Comparison of ENCODE assay signal across 8 cellular contexts in the genomic region with DNA sequence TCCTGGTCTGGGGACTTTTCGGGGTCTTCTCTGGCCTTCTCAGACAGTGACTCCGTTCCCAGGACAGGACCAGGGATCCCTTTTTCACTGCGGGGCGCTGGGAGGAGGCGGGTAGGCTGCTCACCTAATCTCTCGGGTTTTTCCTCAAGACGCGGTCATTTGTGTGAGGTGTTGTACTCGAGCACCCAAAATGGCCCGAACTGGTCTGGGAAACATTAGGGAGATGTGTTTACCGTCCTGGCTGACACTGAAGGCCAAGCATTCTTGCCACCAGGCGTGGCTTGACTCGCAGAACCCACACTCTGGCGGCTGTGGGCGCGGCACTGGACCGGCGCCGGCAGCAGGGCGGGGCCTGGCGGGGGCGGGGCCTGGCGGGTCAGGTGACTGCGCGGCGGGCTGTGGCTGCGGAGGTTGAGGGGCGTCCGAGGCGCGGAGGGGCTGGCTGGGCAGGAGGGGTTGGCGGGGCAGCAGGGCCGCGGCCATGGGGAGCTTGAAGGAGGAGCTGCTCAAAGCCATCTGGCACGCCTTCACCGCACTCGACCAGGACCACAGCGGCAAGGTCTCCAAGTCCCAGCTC. TPM values are rescaled to one million over a fixed set of nuclear protein-coding genes. Genes with fewer than 3 reads are reported as not detected.
A peak's percentile ranks its signal among the peaks of the same experiment; 100 is the strongest.
DNase-seq lines count a peak whose midpoint lies in the region; ATAC-seq and TF ChIP-seq lines count a peak whose summit lies in the region.

SWAP70 (plus strand) TSS at position 379 of the 577 bp plus-strand sequence; CDS start at position 482, 103 bp downstream.

- DNase-seq in CD4-positive, alpha-beta memory T cell, result peak; percentile 56 to 71 (median 60)
- DNase-seq in OCI-LY7 (ENCODE audit: low spot score) (peak; percentile 90), activated T-helper 1 cell treated with Interleukin-2 at 50 U/mL for 16 hours (ENCODE audit: low read depth) (peak; percentile 53), fibroblast of gingiva (ENCODE audit: low read depth) (peak; percentile 92)
- DNase-seq in naive thymus-derived CD8-positive, alpha-beta T cell, result peak; percentile 41 to 80 (median 59)

- ATAC-seq in GM19395 (IDR thresholded peaks at IDR 0.05; ENCODE audit: unreplicated experiment), result peak; percentile 82
- peak; percentile 91 for ATAC-seq in HG03521 (IDR thresholded peaks at IDR 0.05; ENCODE audit: unreplicated experiment)
- ATAC-seq in naive thymus-derived CD8-positive, alpha-beta T cell, result peak; percentile 88 to 91
- ATAC-seq in stimulated activated memory B cell treated with anti-CD40 and anti-IgM and Interleukin-4, amounts not matched to agents 10 μg/mL and 1 μg/mL and 100 μg/mL, for 72 hours, result peak; percentile 94

- no peaks in the 10 kb centered on the region for H3K9me2 ChIP-seq in OCI-LY7 (ENCODE audit: insufficient read depth, low read length)

- peaks cover 12% of the 10 kb centered on the region for H3K4me1 ChIP-seq in CD4-positive, alpha-beta memory T cell (ENCODE audit: insufficient read depth, low read length)
- peaks cover 36% of the 10 kb centered on the region for H3K4me1 ChIP-seq in OCI-LY7 (ENCODE audit: insufficient read depth, low read length, poor library complexity, severe bottlenecking)

- no peaks in the 10 kb centered on the region for H3K9me3 ChIP-seq in CD4-positive, alpha-beta memory T cell (ENCODE audit: control insufficient read depth in 1 of 2, low read length in 2 of 2)
- peaks cover 13% of the 10 kb centered on the region for H3K9me3 ChIP-seq in OCI-LY7 (ENCODE audit: low read length)

- H3K9me3 Mint-ChIP-seq in CD4-positive, alpha-beta memory T cell, result peaks cover 0 to 20% (median 11%) of the 10 kb centered on the region in 8 donors
- H3K9me3 Mint-ChIP-seq in naive thymus-derived CD8-positive, alpha-beta T cell, result peaks cover 3 to 18% (median 9%) of the 10 kb centered on the region in 9 donors
- peaks cover 3% of the 10 kb centered on the region for H3K9me3 Mint-ChIP-seq in stimulated activated memory B cell treated with anti-CD40 and anti-IgM and Interleukin-4, amounts not matched to agents 10 μg/mL and 1 μg/mL and 100 μg/mL, for 72 hours

- H3K27ac Mint-ChIP-seq in CD4-positive, alpha-beta memory T cell, result peak within 1 kb of the TSS; percentile 5 to 85 (median 65)
- peak within 1 kb of the TSS in 8 of 10 donors; percentile 20 to 72 (median 66) for H3K27ac Mint-ChIP-seq in naive thymus-derived CD8-positive, alpha-beta T cell
- H3K27ac Mint-ChIP-seq in stimulated activated memory B cell treated with anti-CD40 and anti-IgM and Interleukin-4, amounts not matched to agents 10 μg/mL and 1 μg/mL and 100 μg/mL, for 72 hours, result peak within 1 kb of the TSS; percentile 99

- peaks cover 52% of the 10 kb centered on the region for H3K79me2 ChIP-seq in OCI-LY7 (ENCODE audit: insufficient read depth, low read depth, low read length)

- no peaks in the 10 kb centered on the region for H4K20me1 ChIP-seq in OCI-LY7 (ENCODE audit: insufficient read depth, low read length)

- POLR2A ChIA-PET in CD4-positive, alpha-beta memory T cell (lab: Charles Lee; ENCODE audit: partially characterized antibody), result no interaction called here
- POLR2A ChIA-PET in OCI-LY7 (lab: Charles Lee), result interaction anchor here (0.6 to 1.8 kb wide), 13 partner anchors 12 to 81 kb away, joined by 3 to 5 read pairs (median 4); no protein-coding TSS in a partner anchor
- POLR2A ChIA-PET in naive thymus-derived CD8-positive, alpha-beta T cell (lab: Charles Lee), result interaction anchor here (0.5 kb wide), 1 partner anchor 64 kb away, joined by 3 read pairs; no protein-coding TSS in a partner anchor

- CTCF ChIA-PET in CD4-positive, alpha-beta memory T cell (lab: Charles Lee; ENCODE audit: partially characterized antibody), result interaction anchor here (1.2 to 1.6 kb wide), 2 partner anchors 128 to 157 kb away, joined by 3 read pairs; no protein-coding TSS in a partner anchor
- CTCF ChIA-PET in OCI-LY7 (lab: Charles Lee; ENCODE audit: unreplicated experiment), result interaction anchor here (1.1 to 1.4 kb wide), 2 partner anchors 21 to 25 kb away, joined by 5 to 8 read pairs; no protein-coding TSS in a partner anchor

- no peaks in the 10 kb centered on the region for H3K36me3 ChIP-seq in CD4-positive, alpha-beta memory T cell (ENCODE audit: insufficient read depth, low read length)
- H3K36me3 ChIP-seq in OCI-LY7 (ENCODE audit: insufficient read depth, low read length), result peaks cover 36% of the 10 kb centered on the region

- BruUV-seq in OCI-LY7 (replicated peaks; lab: Mats Ljungman, UMichigan), result no TSS peak

- peak within 1 kb of the TSS; percentile 82 for H2AFZ ChIP-seq in OCI-LY7 (ENCODE audit: low read length)

- H3K27ac ChIP-seq in CD4-positive, alpha-beta memory T cell (ENCODE audit: low read depth, low read length), result peak within 1 kb of the TSS; percentile 25
- H3K27ac ChIP-seq in OCI-LY7 (ENCODE audit: low read depth, low read length, poor library complexity, severe bottlenecking), result peak within 1 kb of the TSS; percentile 76

- intact Hi-C loops in CD4-positive, alpha-beta memory T cell (cut with micrococcal nuclease), result loop anchor here (1.0 kb wide), 1 partner anchor 49 kb away; no protein-coding TSS in a partner anchor
- intact Hi-C loops in OCI-LY7 (cut with micrococcal nuclease; ENCODE audit: unreplicated experiment), result loop anchor here (1.0 to 5.0 kb wide), 3 partner anchors 48 to 91 kb away; partner anchors contain the start of gene WEE1

- H3K27me3 Mint-ChIP-seq in CD4-positive, alpha-beta memory T cell, result peaks cover 24% of the 10 kb centered on the region in 2 donors
- peaks cover 8 to 28% (median 19%) of the 10 kb centered on the region in 5 donors for H3K27me3 Mint-ChIP-seq in naive thymus-derived CD8-positive, alpha-beta T cell
- no peaks in the 10 kb centered on the region for H3K27me3 Mint-ChIP-seq in stimulated activated memory B cell treated with anti-CD40 and anti-IgM and Interleukin-4, amounts not matched to agents 10 μg/mL and 1 μg/mL and 100 μg/mL, for 72 hours

- H3K4me1 Mint-ChIP-seq in CD4-positive, alpha-beta memory T cell, result peaks cover 8 to 22% (median 13%) of the 10 kb centered on the region in 4 donors
- peaks cover 3 to 53% (median 12%) of the 10 kb centered on the region in 4 donors for H3K4me1 Mint-ChIP-seq in naive thymus-derived CD8-positive, alpha-beta T cell
- peaks cover 65% of the 10 kb centered on the region for H3K4me1 Mint-ChIP-seq in stimulated activated memory B cell treated with anti-CD40 and anti-IgM and Interleukin-4, amounts not matched to agents 10 μg/mL and 1 μg/mL and 100 μg/mL, for 72 hours

- peaks cover 0 to 6% of the 10 kb centered on the region in 2 donors for H3K36me3 Mint-ChIP-seq in CD4-positive, alpha-beta memory T cell
- H3K36me3 Mint-ChIP-seq in naive thymus-derived CD8-positive, alpha-beta T cell, result peaks cover 2 to 10% (median 4%) of the 10 kb centered on the region in 3 donors
- H3K36me3 Mint-ChIP-seq in stimulated activated memory B cell treated with anti-CD40 and anti-IgM and Interleukin-4, amounts not matched to agents 10 μg/mL and 1 μg/mL and 100 μg/mL, for 72 hours, result peaks cover 37% of the 10 kb centered on the region

- H3K4me2 ChIP-seq in OCI-LY7 (ENCODE audit: low read length), result peak within 1 kb of the TSS; percentile 98

- TF ChIP-seq CTCF in OCI-LY7 (conservative IDR thresholded peaks at IDR 0.05; ENCODE audit: low read length), result no peak

- no peaks in the 10 kb centered on the region for H3K27me3 ChIP-seq in CD4-positive, alpha-beta memory T cell (ENCODE audit: insufficient read depth, low read length)

- peak within 1 kb of the TSS; percentile 72 to 87 for H3K4me3 ChIP-seq in CD4-positive, alpha-beta memory T cell (ENCODE audit: low read length in 2 of 2)
- H3K4me3 ChIP-seq in OCI-LY7 (ENCODE audit: low read depth, low read length, poor library complexity, severe bottlenecking), result peak within 1 kb of the TSS; percentile 82

- H3K4me3 Mint-ChIP-seq in CD4-positive, alpha-beta memory T cell, result peak within 1 kb of the TSS; percentile 88 to 93 (median 90)
- H3K4me3 Mint-ChIP-seq in naive thymus-derived CD8-positive, alpha-beta T cell, result peak within 1 kb of the TSS; percentile 81 to 91 (median 86)
- H3K4me3 Mint-ChIP-seq in stimulated activated memory B cell treated with anti-CD40 and anti-IgM and Interleukin-4, amounts not matched to agents 10 μg/mL and 1 μg/mL and 100 μg/mL, for 72 hours, result peak within 1 kb of the TSS; percentile 97

RNA-seq across cellular contexts. Expression of gene SWAP70, which starts in this region (rescaled TPM):
- total RNA-seq in CD4-positive, alpha-beta memory T cell, result 1 to 10 TPM; 4.7 to 5.2 TPM
- 1 to 10 TPM; 2.2 to 6.6 TPM for polyA plus RNA-seq in CD4-positive, alpha-beta memory T cell
- total RNA-seq in OCI-LY7 (2014; rRNA removed; shearing (Covaris generic)), result 37.5 and 44.4 TPM in 2 replicates
- total RNA-seq in OCI-LY7 (2022), result 91.9 and 110 TPM in 2 replicates
- total RNA-seq in naive thymus-derived CD8-positive, alpha-beta T cell, result 10 to 100 TPM; 13.1 to 13.7 TPM
- 1 to 10 TPM; 2.7 to 4.9 (median 4.5) TPM for polyA plus RNA-seq in naive thymus-derived CD8-positive, alpha-beta T cell

Comparison
In these comparisons a context has a peak if more than half of its experiments do, and no peak if none do; other contexts are left out.
1. Peak in every context shown above with its lines: DNase-seq, ATAC-seq, H3K4me3 ChIP-seq and H3K27ac ChIP-seq.